In the genomic region with DNA sequence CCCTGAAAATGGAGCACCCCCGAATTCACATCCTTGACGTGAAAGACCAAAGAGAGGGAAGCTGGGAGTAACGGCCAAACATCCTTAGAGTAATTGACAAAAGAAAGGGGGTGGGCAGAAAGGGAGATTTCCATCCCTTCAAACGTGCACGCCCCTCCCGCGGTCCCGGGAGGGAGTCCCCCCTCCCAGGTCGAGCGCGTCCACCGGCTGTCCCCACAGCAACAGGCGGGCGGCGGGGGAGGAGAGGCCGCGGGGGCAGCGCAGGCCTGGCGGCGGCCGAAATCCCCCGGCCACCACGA, we compare ENCODE assay signal across 10 cellular contexts. TPM values are rescaled to one million over a fixed set of nuclear protein-coding genes. Genes with fewer than 3 reads are reported as not detected.
DNase-seq lines count a peak whose midpoint lies in the region; ATAC-seq and TF ChIP-seq lines count a peak whose summit lies in the region.
"Had no signal": no experiment of that assay in that cellular context is flagged by ENCODE, and none has a peak within 500 bp of the region (broad histone marks: within the 10 kb centered on the region; RNA-seq: fewer than 3 reads in every experiment).

No MANE protein-coding gene starts in this region.

- no peak for TF ChIP-seq EP300 in transverse colon (IDR thresholded peaks at IDR 0.05; ENCODE audit: low read depth)

- POLR2A ChIA-PET in naive thymus-derived CD4-positive, alpha-beta T cell (lab: Charles Lee): no interaction called here

- in situ Hi-C loops in transverse colon (cut with MboI; ENCODE audit: low pct_ligation_motif_present in 1 of 4, low pct_unique_long_range_greater_than_20kb in 1 of 4, low sequenced_read_pairs in 3 of 4): no loop called here

- no peaks in the 10 kb centered on the region for H3K36me3 ChIP-seq in cardiac muscle cell
- no peaks in the 10 kb centered on the region for H3K36me3 ChIP-seq in ectodermal cell (ENCODE audit: control insufficient read depth, insufficient read depth, low read length)
- no peaks in the 10 kb centered on the region for H3K36me3 ChIP-seq in naive thymus-derived CD4-positive, alpha-beta T cell (ENCODE audit: control insufficient read depth in 2 of 3, insufficient read depth in 3 of 3, low read length in 3 of 3)
- no peaks in the 10 kb centered on the region for H3K36me3 ChIP-seq in transverse colon

- no peak for ATAC-seq in left ventricle myocardium superior
- ATAC-seq in naive thymus-derived CD4-positive, alpha-beta T cell: no peak
- ATAC-seq in activated CD8-positive, alpha-beta memory T cell treated with anti-CD3 and anti-CD28 coated beads, Interleukin-2, amount 10 ng/mL, durations not matched to agents 7 days and 5 days: no peak
- ATAC-seq: stimulated activated naive B cell treated with anti-CD40 and anti-IgM and Interleukin-4, amounts not matched to agents 10 μg/mL and 1 μg/mL and 100 μg/mL, for 72 hours had no signal

- TF ChIP-seq CTCF in cardiac muscle cell (IDR thresholded peaks at IDR 0.05; ENCODE audit: low read depth, low read length) (no peak), transverse colon (IDR thresholded peaks at IDR 0.05) (no peak)

- no peak overlapping the region for H3K27ac ChIP-seq in cardiac muscle cell
- no peak overlapping the region for H3K27ac ChIP-seq in ectodermal cell (ENCODE audit: insufficient read depth, low read depth, low read length, poor library complexity, severe bottlenecking)
- H3K27ac ChIP-seq in naive thymus-derived CD4-positive, alpha-beta T cell (ENCODE audit: low read depth, low read length): no peak overlapping the region
- H3K27ac ChIP-seq in transverse colon: no peak overlapping the region

- H3K9me3 Mint-ChIP-seq in naive thymus-derived CD4-positive, alpha-beta T cell: peaks cover 0 to 38% (median 12%) of the 10 kb centered on the region in 11 donors
- H3K9me3 Mint-ChIP-seq in activated CD8-positive, alpha-beta memory T cell treated with anti-CD3 and anti-CD28 coated beads, Interleukin-2, amount 10 ng/mL, durations not matched to agents 7 days and 5 days (ENCODE audit: low read depth): no peaks in the 10 kb centered on the region

- H3K36me3 Mint-ChIP-seq in naive thymus-derived CD4-positive, alpha-beta T cell: peaks cover 0 to 14% (median 2%) of the 10 kb centered on the region in 5 donors
- H3K36me3 Mint-ChIP-seq in activated CD8-positive, alpha-beta memory T cell treated with anti-CD3 and anti-CD28 coated beads, Interleukin-2, amount 10 ng/mL, durations not matched to agents 7 days and 5 days: peaks cover 6% of the 10 kb centered on the region

- no peak for TF ChIP-seq POLR2A in transverse colon (IDR thresholded peaks at IDR 0.05)

- WGBS in ectodermal cell, 2 experiments: 0 to 1% methylated on average over 23 of the region's 23 CpGs
- 5 to 42% methylated on average over 2 to 23 of the region's 23 CpGs for WGBS in transverse colon (ENCODE audit: low coverage in 1 of 2), 2 donors

- peaks cover 80 to 93% (median 83%) of the 10 kb centered on the region in 5 donors for H3K27me3 Mint-ChIP-seq in naive thymus-derived CD4-positive, alpha-beta T cell
- H3K27me3 Mint-ChIP-seq in activated CD8-positive, alpha-beta memory T cell treated with anti-CD3 and anti-CD28 coated beads, Interleukin-2, amount 10 ng/mL, durations not matched to agents 7 days and 5 days: peaks cover 91% of the 10 kb centered on the region

- intact Hi-C loops in left ventricle myocardium superior (cut with micrococcal nuclease) (no loop called here), transverse colon (cut with DNase I; ENCODE audit: low total_unique reads) (no loop called here)
- intact Hi-C loops in naive thymus-derived CD4-positive, alpha-beta T cell (cut with micrococcal nuclease): loop anchor here in 1 of 2 donors (5.0 to 10.0 kb wide), 3 partner anchors 105 to 302 kb away; a partner anchor contains a TSS

- H3K4me1 Mint-ChIP-seq in naive thymus-derived CD4-positive, alpha-beta T cell: peaks cover 17 to 77% (median 59%) of the 10 kb centered on the region in 7 donors
- H3K4me1 Mint-ChIP-seq in activated CD8-positive, alpha-beta memory T cell treated with anti-CD3 and anti-CD28 coated beads, Interleukin-2, amount 10 ng/mL, durations not matched to agents 7 days and 5 days: no peaks in the 10 kb centered on the region

- H3K4me1 ChIP-seq in cardiac muscle cell (ENCODE audit: low read depth) (peaks cover 29% of the 10 kb centered on the region), ectodermal cell (ENCODE audit: control insufficient read depth, insufficient read depth, low read length) (peaks cover 44% of the 10 kb centered on the region), transverse colon (peaks cover 19 to 35% (median 28%) of the 10 kb centered on the region in 4 donors)
- H3K4me1 ChIP-seq in naive thymus-derived CD4-positive, alpha-beta T cell (ENCODE audit: control insufficient read depth in 2 of 2, insufficient read depth in 2 of 2, low read length in 2 of 2): peaks cover 0 to 34% of the 10 kb centered on the region in 2 donors

- DNase-seq in cardiac muscle cell (ENCODE audit: low read depth in 1 of 2, low spot score in 1 of 2) (no peak), left ventricle myocardium superior (no peak), transverse colon (no peak), SW480 (ENCODE audit: low spot score) (no peak)
- DNase-seq in naive thymus-derived CD4-positive, alpha-beta T cell: no peak
- no peak for DNase-seq in activated CD8-positive, alpha-beta memory T cell treated with anti-CD3 and anti-CD28 coated beads, Interleukin-2, amount 10 ng/mL, durations not matched to agents 7 days and 5 days
- no peak for DNase-seq in activated CD4-positive, alpha-beta T cell treated with anti-CD3 and anti-CD28 coated beads for 48 hours
- DNase-seq: stimulated activated naive B cell treated with anti-CD40 and anti-IgM and Interleukin-4, amounts not matched to agents 10 μg/mL and 1 μg/mL and 100 μg/mL, for 72 hours had no signal

- peak overlapping the region in 9 of 10 donors; percentile 26 to 71 (median 51) for H3K4me3 Mint-ChIP-seq in naive thymus-derived CD4-positive, alpha-beta T cell
- H3K4me3 Mint-ChIP-seq in activated CD8-positive, alpha-beta memory T cell treated with anti-CD3 and anti-CD28 coated beads, Interleukin-2, amount 10 ng/mL, durations not matched to agents 7 days and 5 days: no peak overlapping the region
- H3K4me3 Mint-ChIP-seq: activated T-helper 1 cell treated with anti-CD3 and anti-CD28 coated beads, Interleukin-12 subunit alpha, Interleukin-12 subunit beta, Interleukin-2, Interleukin-4 antibody, amounts not matched to agents 30 ng/mL and 10 ng/mL and 1 ng/mL, durations not matched to agents 14 hours and 24 hours and 36 hours; stimulated activated naive B cell treated with anti-CD40 and anti-IgM and Interleukin-4, amounts not matched to agents 10 μg/mL and 1 μg/mL and 100 μg/mL, for 72 hours had no signal

- H3K27ac Mint-ChIP-seq in naive thymus-derived CD4-positive, alpha-beta T cell: no peak overlapping the region
- no peak overlapping the region for H3K27ac Mint-ChIP-seq in activated CD8-positive, alpha-beta memory T cell treated with anti-CD3 and anti-CD28 coated beads, Interleukin-2, amount 10 ng/mL, durations not matched to agents 7 days and 5 days
- H3K27ac Mint-ChIP-seq: activated T-helper 1 cell treated with anti-CD3 and anti-CD28 coated beads, Interleukin-12 subunit alpha, Interleukin-12 subunit beta, Interleukin-2, Interleukin-4 antibody, amounts not matched to agents 30 ng/mL and 10 ng/mL and 1 ng/mL, durations not matched to agents 14 hours and 24 hours and 36 hours; stimulated activated naive B cell treated with anti-CD40 and anti-IgM and Interleukin-4, amounts not matched to agents 10 μg/mL and 1 μg/mL and 100 μg/mL, for 72 hours had no signal

- H3K4me3 ChIP-seq in cardiac muscle cell: peak overlapping the region; percentile 33
- H3K4me3 ChIP-seq in ectodermal cell (ENCODE audit: insufficient read depth, low read depth, low read length): peak overlapping the region; percentile 43
- H3K4me3 ChIP-seq in naive thymus-derived CD4-positive, alpha-beta T cell (ENCODE audit: low read length): no peak overlapping the region
- peak overlapping the region in 3 of 4 donors; percentile 2 to 42 (median 28) for H3K4me3 ChIP-seq in transverse colon

- H3K27me3 ChIP-seq in cardiac muscle cell (peaks cover 21% of the 10 kb centered on the region), ectodermal cell (ENCODE audit: control insufficient read depth, insufficient read depth, low read length, poor library complexity, severe bottlenecking) (peaks cover 88% of the 10 kb centered on the region), transverse colon (peaks cover 99% of the 10 kb centered on the region)
- peaks cover 3 to 56% of the 10 kb centered on the region in 2 donors for H3K27me3 ChIP-seq in naive thymus-derived CD4-positive, alpha-beta T cell (ENCODE audit: control insufficient read depth in 2 of 2, insufficient read depth in 2 of 2, low read length in 2 of 2)

- CTCF ChIA-PET in naive thymus-derived CD4-positive, alpha-beta T cell (lab: Charles Lee): no interaction called here
- CTCF ChIA-PET in activated CD8-positive, alpha-beta memory T cell treated with anti-CD3 and anti-CD28 coated beads, Interleukin-2, amount 10 ng/mL, durations not matched to agents 7 days and 5 days (lab: Charles Lee): no interaction called here

- H3K9me3 ChIP-seq in cardiac muscle cell (ENCODE audit: low read depth) (no peaks in the 10 kb centered on the region), ectodermal cell (ENCODE audit: control insufficient read depth, low read length) (no peaks in the 10 kb centered on the region), transverse colon (no peaks in the 10 kb centered on the region)
- H3K9me3 ChIP-seq in naive thymus-derived CD4-positive, alpha-beta T cell (ENCODE audit: control insufficient read depth in 2 of 3, low read length in 3 of 3): peaks cover 0 to 7% (median 0%) of the 10 kb centered on the region in 3 experiments

RNA-seq across cellular contexts. Expression of a gene that starts 5.3 kb away (rescaled TPM):
- 12.8 and 28.7 TPM in 2 replicates for total RNA-seq in cardiac muscle cell
- 10.1 and 21.8 TPM in 2 replicates for polyA plus RNA-seq in cardiac muscle cell
- total RNA-seq in left ventricle myocardium superior: 95.0 TPM
- 8.6 TPM for polyA plus RNA-seq in ectodermal cell (2013, experiment 1 of 4)
- 5.8 TPM for polyA plus RNA-seq in ectodermal cell (2013, experiment 2 of 4)
- polyA plus RNA-seq in ectodermal cell (2013, experiment 3 of 4): 4.3 TPM
- polyA plus RNA-seq in ectodermal cell (2013, experiment 4 of 4): 5.5 TPM
- total RNA-seq in naive thymus-derived CD4-positive, alpha-beta T cell: not detected
- not detected for polyA plus RNA-seq in naive thymus-derived CD4-positive, alpha-beta T cell
- total RNA-seq in transverse colon: 10 to 100 TPM in 1 of 4 donors, 1 to 10 TPM in 3; 3.4 to 16.1 (median 8.0) TPM
- total RNA-seq in activated CD8-positive, alpha-beta memory T cell treated with anti-CD3 and anti-CD28 coated beads, Interleukin-2, amount 10 ng/mL, durations not matched to agents 7 days and 5 days: not detected
- total RNA-seq: activated T-helper 1 cell treated with anti-CD3 and anti-CD28 coated beads, Interleukin-12 subunit alpha, Interleukin-12 subunit beta, Interleukin-2, Interleukin-4 antibody, amounts not matched to agents 30 ng/mL and 10 ng/mL and 1 ng/mL, durations not matched to agents 14 hours and 24 hours and 36 hours had no signal
